In genomic region chr5:135236951-135237791, GRCh38 we compare ENCODE assay signal across 15 cellular contexts.
DNase-seq lines count a peak whose midpoint lies in the region; ATAC-seq and TF ChIP-seq lines count a peak whose summit lies in the region.
"Had no signal": no experiment of that assay in that cellular context is flagged by ENCODE, and none has a peak within 500 bp of the region (broad histone marks: within the 10 kb centered on the region; RNA-seq: fewer than 3 reads in every experiment).

No MANE protein-coding gene starts in this region.

- H3K9ac ChIP-seq in liver (ENCODE audit: low read depth in 1 of 2, low read length in 2 of 2) = no peak overlapping the region

- no peak for ATAC-seq in activated CD4-positive, CD25-positive, alpha-beta regulatory T cell treated with anti-CD3 and anti-CD28 coated beads, Interleukin-2, amount 50 U/mL, for 24 hours
- no peak for ATAC-seq in WTC11

- TF ChIP-seq CTCF in epithelial cell of esophagus (IDR thresholded peaks at IDR 0.05; ENCODE audit: insufficient read depth, low read depth, low read length, missing control alignments) (no peak), liver (IDR thresholded peaks at IDR 0.05; ENCODE audit: low read depth, low read length, missing input control) (no peak), WTC11 (IDR thresholded peaks at IDR 0.05) (no peak), foreskin fibroblast (IDR thresholded peaks at IDR 0.05; ENCODE audit: low read depth, low read length) (no peak)

- H3K27ac ChIP-seq in liver (ENCODE audit: low read depth in 1 of 2, low read length in 2 of 2) = no peak overlapping the region
- H3K27ac ChIP-seq: heart right ventricle, SK-N-MC had no signal

- H3K27me3 ChIP-seq in liver (ENCODE audit: control insufficient read depth in 4 of 4, insufficient read depth in 4 of 4, low read length in 3 of 4) = no peaks in the 10 kb centered on the region

- no peak overlapping the region for H3K27ac Mint-ChIP-seq in WTC11

- no peak overlapping the region for H3K4me3 Mint-ChIP-seq in WTC11

- 85% methylated on average over 9 of the region's 9 CpGs for WGBS in liver

- peak; percentile 12 for DNase-seq in activated CD4-positive, CD25-positive, alpha-beta regulatory T cell treated with anti-CD3 and anti-CD28 coated beads, Interleukin-2, amount 50 U/mL, for 72 hours
- DNase-seq in epithelial cell of esophagus (ENCODE audit: low read depth) (peak; percentile 51), ureter (ENCODE audit: low spot score) (peak; percentile 46), WTC11 (ENCODE audit: low spot score) (no peak), foreskin fibroblast (no peak)
- no peak for DNase-seq in activated CD4-positive, alpha-beta T cell treated with anti-CD3 and anti-CD28 coated beads for 48 hours
- DNase-seq: activated naive CD4-positive, alpha-beta T cell treated with anti-CD3 and anti-CD28 coated beads, Interleukin-2, amount 50 U/mL, for 16 hours; caudate nucleus; GF-D8; heart right ventricle; kidney glomerular epithelial cell; trophoblast cell had no signal

- H3K27me3 Mint-ChIP-seq in WTC11 (ENCODE audit: low read depth) = no peaks in the 10 kb centered on the region

- H3K4me1 ChIP-seq in liver (ENCODE audit: control insufficient read depth in 4 of 4, insufficient read depth in 4 of 4, low read length in 3 of 4) = no peaks in the 10 kb centered on the region

- POLR2A ChIA-PET in WTC11 (lab: Charles Lee) = no interaction called here

- CTCF ChIA-PET in WTC11 (lab: Charles Lee) = interaction anchor here (0.9 to 1.1 kb wide), 2 partner anchors 25 to 31 kb away, joined by 3 to 4 read pairs; no protein-coding TSS in a partner anchor

- no peaks in the 10 kb centered on the region for H3K36me3 ChIP-seq in liver (ENCODE audit: control insufficient read depth in 4 of 4, insufficient read depth in 3 of 4, low read depth in 1 of 4, low read length in 3 of 4)
- H3K36me3 ChIP-seq: heart right ventricle had no signal

- H3K4me1 Mint-ChIP-seq in WTC11 = peaks cover 17% of the 10 kb centered on the region

- no peak overlapping the region for H3K4me3 ChIP-seq in epithelial cell of esophagus (ENCODE audit: low read length)
- H3K4me3 ChIP-seq in liver (ENCODE audit: low read depth in 1 of 3, low read length in 3 of 3) = no peak overlapping the region
- no peak overlapping the region for H3K4me3 ChIP-seq in foreskin fibroblast (ENCODE audit: low read depth in 1 of 2, low read length in 2 of 2)
- H3K4me3 ChIP-seq: heart right ventricle, SK-N-MC had no signal

- H3K36me3 Mint-ChIP-seq in WTC11 = no peaks in the 10 kb centered on the region

- TF ChIP-seq RAD21 in liver (IDR thresholded peaks at IDR 0.05) = no peak

- no peaks in the 10 kb centered on the region for H3K9me3 ChIP-seq in liver (ENCODE audit: control insufficient read depth in 4 of 4, low read length in 3 of 4)
- H3K9me3 ChIP-seq: heart right ventricle had no signal

- H3K9me3 Mint-ChIP-seq in WTC11 = no peaks in the 10 kb centered on the region

TF ChIP-seq in liver, 16 proteins besides CTCF, POLR2A, EP300 and RAD21:
- TF ChIP-seq HNF4A (conservative IDR thresholded peaks at IDR 0.05) (no peak), NR2F2 (IDR thresholded peaks at IDR 0.05) (peak; percentile 46), RXRA (IDR thresholded peaks at IDR 0.05) (peak in 1 of 2 donors; percentile 40), FOXA2 (IDR thresholded peaks at IDR 0.05) (no peak), JUND (IDR thresholded peaks at IDR 0.05) (no peak), SP1 (IDR thresholded peaks at IDR 0.05) (peak; percentile 6)

TF ChIP-seq in WTC11, 78 proteins besides CTCF, POLR2A, EP300 and RAD21:
- no peak for TF ChIP-seq GABPB1 (CRISPR knock-in tag; IDR thresholded peaks at IDR 0.05)
- no peak for TF ChIP-seq ZNF138 (CRISPR knock-in tag; conservative IDR thresholded peaks at IDR 0.05)
- TF ChIP-seq HMGA2 (CRISPR knock-in tag; IDR thresholded peaks at IDR 0.05) = no peak
- no peak for TF ChIP-seq SOX15 (CRISPR knock-in tag; IDR thresholded peaks at IDR 0.05)
- TF ChIP-seq, protein P1, sequence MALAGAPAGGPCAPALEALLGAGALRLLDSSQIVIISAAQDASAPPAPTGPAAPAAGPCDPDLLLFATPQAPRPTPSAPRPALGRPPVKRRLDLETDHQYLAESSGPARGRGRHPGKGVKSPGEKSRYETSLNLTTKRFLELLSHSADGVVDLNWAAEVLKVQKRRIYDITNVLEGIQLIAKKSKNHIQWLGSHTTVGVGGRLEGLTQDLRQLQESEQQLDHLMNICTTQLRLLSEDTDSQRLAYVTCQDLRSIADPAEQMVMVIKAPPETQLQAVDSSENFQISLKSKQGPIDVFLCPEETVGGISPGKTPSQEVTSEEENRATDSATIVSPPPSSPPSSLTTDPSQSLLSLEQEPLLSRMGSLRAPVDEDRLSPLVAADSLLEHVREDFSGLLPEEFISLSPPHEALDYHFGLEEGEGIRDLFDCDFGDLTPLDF (CRISPR knock-in tag; IDR thresholded peaks at IDR 0.05) = no peak
- no peak for TF ChIP-seq MXD4 (CRISPR knock-in tag; IDR thresholded peaks at IDR 0.05; ENCODE audit: borderline replicate concordance)
- no peak for TF ChIP-seq TEAD4 (CRISPR knock-in tag; IDR thresholded peaks at IDR 0.05)
- TF ChIP-seq ZNF423 (CRISPR knock-in tag; IDR thresholded peaks at IDR 0.05) = no peak
- no peak for TF ChIP-seq JUN (CRISPR knock-in tag; IDR thresholded peaks at IDR 0.05)
- TF ChIP-seq, protein P2, sequence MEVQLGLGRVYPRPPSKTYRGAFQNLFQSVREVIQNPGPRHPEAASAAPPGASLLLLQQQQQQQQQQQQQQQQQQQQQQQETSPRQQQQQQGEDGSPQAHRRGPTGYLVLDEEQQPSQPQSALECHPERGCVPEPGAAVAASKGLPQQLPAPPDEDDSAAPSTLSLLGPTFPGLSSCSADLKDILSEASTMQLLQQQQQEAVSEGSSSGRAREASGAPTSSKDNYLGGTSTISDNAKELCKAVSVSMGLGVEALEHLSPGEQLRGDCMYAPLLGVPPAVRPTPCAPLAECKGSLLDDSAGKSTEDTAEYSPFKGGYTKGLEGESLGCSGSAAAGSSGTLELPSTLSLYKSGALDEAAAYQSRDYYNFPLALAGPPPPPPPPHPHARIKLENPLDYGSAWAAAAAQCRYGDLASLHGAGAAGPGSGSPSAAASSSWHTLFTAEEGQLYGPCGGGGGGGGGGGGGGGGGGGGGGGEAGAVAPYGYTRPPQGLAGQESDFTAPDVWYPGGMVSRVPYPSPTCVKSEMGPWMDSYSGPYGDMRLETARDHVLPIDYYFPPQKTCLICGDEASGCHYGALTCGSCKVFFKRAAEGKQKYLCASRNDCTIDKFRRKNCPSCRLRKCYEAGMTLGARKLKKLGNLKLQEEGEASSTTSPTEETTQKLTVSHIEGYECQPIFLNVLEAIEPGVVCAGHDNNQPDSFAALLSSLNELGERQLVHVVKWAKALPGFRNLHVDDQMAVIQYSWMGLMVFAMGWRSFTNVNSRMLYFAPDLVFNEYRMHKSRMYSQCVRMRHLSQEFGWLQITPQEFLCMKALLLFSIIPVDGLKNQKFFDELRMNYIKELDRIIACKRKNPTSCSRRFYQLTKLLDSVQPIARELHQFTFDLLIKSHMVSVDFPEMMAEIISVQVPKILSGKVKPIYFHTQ (CRISPR knock-in tag; IDR thresholded peaks at IDR 0.05) = no peak
- TF ChIP-seq, protein P3, sequence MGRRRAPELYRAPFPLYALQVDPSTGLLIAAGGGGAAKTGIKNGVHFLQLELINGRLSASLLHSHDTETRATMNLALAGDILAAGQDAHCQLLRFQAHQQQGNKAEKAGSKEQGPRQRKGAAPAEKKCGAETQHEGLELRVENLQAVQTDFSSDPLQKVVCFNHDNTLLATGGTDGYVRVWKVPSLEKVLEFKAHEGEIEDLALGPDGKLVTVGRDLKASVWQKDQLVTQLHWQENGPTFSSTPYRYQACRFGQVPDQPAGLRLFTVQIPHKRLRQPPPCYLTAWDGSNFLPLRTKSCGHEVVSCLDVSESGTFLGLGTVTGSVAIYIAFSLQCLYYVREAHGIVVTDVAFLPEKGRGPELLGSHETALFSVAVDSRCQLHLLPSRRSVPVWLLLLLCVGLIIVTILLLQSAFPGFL (CRISPR knock-in tag; IDR thresholded peaks at IDR 0.05; ENCODE audit: borderline replicate concordance) = no peak
- TF ChIP-seq FOXJ3 (CRISPR knock-in tag; IDR thresholded peaks at IDR 0.05; ENCODE audit: borderline replicate concordance) = no peak
- no peak for TF ChIP-seq NFYB (CRISPR knock-in tag; conservative IDR thresholded peaks at IDR 0.05; ENCODE audit: low read depth)
- no peak for TF ChIP-seq E2F4 (CRISPR knock-in tag; IDR thresholded peaks at IDR 0.05; ENCODE audit: borderline replicate concordance, low read depth)
- TF ChIP-seq NR3C1 (CRISPR knock-in tag; conservative IDR thresholded peaks at IDR 0.05; ENCODE audit: low read depth) = no peak
- no peak for TF ChIP-seq SP1 (CRISPR knock-in tag; conservative IDR thresholded peaks at IDR 0.05)
- TF ChIP-seq GRHL2 (CRISPR knock-in tag; IDR thresholded peaks at IDR 0.05; ENCODE audit: insufficient replicate concordance, severe bottlenecking) = no peak

Comparison
In these comparisons a context has a peak if more than half of its experiments do, and no peak if none do; other contexts are left out.
1. DNase-seq: peak in activated CD4-positive, CD25-positive, alpha-beta regulatory T cell treated with anti-CD3 and anti-CD28 coated beads, Interleukin-2, amount 50 U/mL, for 72 hours (single experiment), epithelial cell of esophagus (single experiment) and ureter (single experiment); none in WTC11 (single experiment), activated CD4-positive, alpha-beta T cell treated with anti-CD3 and anti-CD28 coated beads for 48 hours (single experiment) and foreskin fibroblast (0 of 2).